ENCODE assay signal across 10 cellular contexts in genomic region chr4:87118826-87119225, GRCh38.
DNase-seq lines count a peak whose midpoint lies in the region; ATAC-seq and TF ChIP-seq lines count a peak whose summit lies in the region.
"Had no signal": no experiment of that assay in that cellular context is flagged by ENCODE, and none has a peak within 500 bp of the region (broad histone marks: within the 10 kb centered on the region; RNA-seq: fewer than 3 reads in every experiment).

No MANE protein-coding gene starts in this region.

- no peak overlapping the region for H3K4me3 Mint-ChIP-seq in activated T-cell treated with anti-CD3 and anti-CD28 coated beads, Interleukin-2, amount 50 U/mL, for 24 hours
- no peak overlapping the region for H3K4me3 Mint-ChIP-seq in T-helper 17 cell
- H3K4me3 Mint-ChIP-seq: B cell had no signal

- H3K9me3 Mint-ChIP-seq in activated T-cell treated with anti-CD3 and anti-CD28 coated beads, Interleukin-2, amount 50 U/mL, for 24 hours: no peaks in the 10 kb centered on the region

- H3K36me3 ChIP-seq in stomach smooth muscle (ENCODE audit: control insufficient read depth in 2 of 2, insufficient read depth in 2 of 2, low read length in 2 of 2) (peaks cover 15 to 16% of the 10 kb centered on the region in 2 donors), ascending aorta (peaks cover 12 to 33% of the 10 kb centered on the region in 2 donors)

- H3K4me3 ChIP-seq in stomach smooth muscle (ENCODE audit: low read length in 2 of 2) (peak overlapping the region in 1 of 2 donors; percentile 76), ascending aorta (no peak overlapping the region)

- no peaks in the 10 kb centered on the region for H3K9me3 ChIP-seq in T-helper 17 cell (ENCODE audit: control insufficient read depth, low read length, poor library complexity, severe bottlenecking)
- no peaks in the 10 kb centered on the region for H3K9me3 ChIP-seq in stomach smooth muscle (ENCODE audit: control insufficient read depth in 2 of 2, low read length in 2 of 2)
- H3K9me3 ChIP-seq in ascending aorta: no peaks in the 10 kb centered on the region

- H3K27me3 Mint-ChIP-seq in activated T-cell treated with anti-CD3 and anti-CD28 coated beads, Interleukin-2, amount 50 U/mL, for 24 hours: no peaks in the 10 kb centered on the region
- H3K27me3 Mint-ChIP-seq in T-helper 17 cell: no peaks in the 10 kb centered on the region
- H3K27me3 Mint-ChIP-seq: B cell had no signal

- H3K27ac Mint-ChIP-seq in activated T-cell treated with anti-CD3 and anti-CD28 coated beads, Interleukin-2, amount 50 U/mL, for 24 hours: peak overlapping the region; percentile 47
- H3K27ac Mint-ChIP-seq in T-helper 17 cell: peak overlapping the region; percentile 53
- H3K27ac Mint-ChIP-seq: B cell had no signal

- TF ChIP-seq CTCF in foreskin keratinocyte (conservative IDR thresholded peaks at IDR 0.05) (no peak), ascending aorta (IDR thresholded peaks at IDR 0.05) (no peak)

- no peak overlapping the region for H3K9ac ChIP-seq in stomach smooth muscle (ENCODE audit: low read length in 2 of 2)

- no peak overlapping the region for H3K27ac ChIP-seq in foreskin keratinocyte
- H3K27ac ChIP-seq in stomach smooth muscle (ENCODE audit: low read length): peak overlapping the region; percentile 97
- peak overlapping the region in 1 of 2 donors; percentile 73 for H3K27ac ChIP-seq in ascending aorta

- H3K27me3 ChIP-seq in foreskin keratinocyte (no peaks in the 10 kb centered on the region), stomach smooth muscle (ENCODE audit: control insufficient read depth in 1 of 2, insufficient read depth in 2 of 2, low read length in 2 of 2) (no peaks in the 10 kb centered on the region), ascending aorta (no peaks in the 10 kb centered on the region)

- intact Hi-C loops in ascending aorta (cut with DNase I): loop anchor here (5.0 kb wide), 1 partner anchor 42 kb away; no protein-coding TSS in a partner anchor

- H3K4me1 ChIP-seq in foreskin keratinocyte (peaks cover 16% of the 10 kb centered on the region), stomach smooth muscle (ENCODE audit: control insufficient read depth, insufficient read depth, low read length) (peaks cover 58% of the 10 kb centered on the region), ascending aorta (peaks cover 4 to 43% of the 10 kb centered on the region in 2 donors)

- peaks cover 88% of the 10 kb centered on the region for H3K36me3 Mint-ChIP-seq in activated T-cell treated with anti-CD3 and anti-CD28 coated beads, Interleukin-2, amount 50 U/mL, for 24 hours (ENCODE audit: low read depth)
- H3K36me3 Mint-ChIP-seq in T-helper 17 cell (ENCODE audit: low read depth): peaks cover 2% of the 10 kb centered on the region

- H3K4me1 Mint-ChIP-seq in activated T-cell treated with anti-CD3 and anti-CD28 coated beads, Interleukin-2, amount 50 U/mL, for 24 hours (ENCODE audit: low read depth): peaks cover 33% of the 10 kb centered on the region
- peaks cover 35% of the 10 kb centered on the region for H3K4me1 Mint-ChIP-seq in T-helper 17 cell

- ATAC-seq in T-helper 17 cell: peak; percentile 45
- ATAC-seq in foreskin keratinocyte: peak; percentile 4
- ATAC-seq in esophagus mucosa: no peak
- no peak for ATAC-seq in GM18858 (IDR thresholded peaks at IDR 0.05; ENCODE audit: unreplicated experiment)

- no peak for DNase-seq in activated T-cell treated with anti-CD3 and anti-CD28 coated beads, Interleukin-2, amount 50 U/mL, for 24 hours
- no peak for DNase-seq in activated T-cell treated with anti-CD3 and anti-CD28 coated beads, Interleukin-2, amount 50 U/mL, for 48 hours
- no peak for DNase-seq in T-helper 17 cell
- peak in 1 of 2 donors; percentile 26 for DNase-seq in foreskin keratinocyte
- no peak for DNase-seq in ascending aorta (ENCODE audit: low spot score in 2 of 2)
- DNase-seq: NCI-H1930 had no signal

Comparison
In these comparisons a context has a peak if more than half of its experiments do, and no peak if none do; other contexts are left out.
1. ATAC-seq: peak in T-helper 17 cell (single experiment) and foreskin keratinocyte (single experiment); none in esophagus mucosa (single experiment) and GM18858 (single experiment).